ENCODE assay signal across 8 cellular contexts in genomic region chr11:65274734-65275682, GRCh38. TPM values are rescaled to one million over a fixed set of nuclear protein-coding genes. Genes with fewer than 3 reads are reported as not detected.
A peak's percentile ranks its signal among the peaks of the same experiment; 100 is the strongest.
DNase-seq lines count a peak whose midpoint lies in the region; ATAC-seq, FAIRE-seq and TF ChIP-seq lines count a peak whose summit lies in the region.

No MANE protein-coding gene starts in this region.

- H3K9me3 Mint-ChIP-seq in CD4-positive, alpha-beta T cell: no peaks in the 10 kb centered on the region
- no peaks in the 10 kb centered on the region for H3K9me3 Mint-ChIP-seq in progenitor cell of endocrine pancreas (ENCODE audit: low read depth)

- no peaks in the 10 kb centered on the region for H3K27me3 Mint-ChIP-seq in CD4-positive, alpha-beta T cell
- H3K27me3 Mint-ChIP-seq in progenitor cell of endocrine pancreas: no peaks in the 10 kb centered on the region

- H3K27ac Mint-ChIP-seq in CD4-positive, alpha-beta T cell: no peak overlapping the region
- peak overlapping the region; percentile 78 for H3K27ac Mint-ChIP-seq in progenitor cell of endocrine pancreas

- H3K27me3 ChIP-seq in CD4-positive, alpha-beta T cell (ENCODE audit: control insufficient read depth, insufficient read depth, low read length): no peaks in the 10 kb centered on the region
- H3K27me3 ChIP-seq in heart right ventricle: no peaks in the 10 kb centered on the region

- no peak overlapping the region for H3K4me3 Mint-ChIP-seq in CD4-positive, alpha-beta T cell
- H3K4me3 Mint-ChIP-seq in progenitor cell of endocrine pancreas (ENCODE audit: low read depth): peak overlapping the region; percentile 31

- peak overlapping the region in 1 of 10 donors; percentile 33 for H3K4me3 ChIP-seq in heart right ventricle

- WGBS in heart right ventricle, 2 donors: 36 to 40% methylated on average over 6 of the region's 6 CpGs

- peaks cover 62% of the 10 kb centered on the region for H3K36me3 Mint-ChIP-seq in CD4-positive, alpha-beta T cell (ENCODE audit: low read depth)
- H3K36me3 Mint-ChIP-seq in progenitor cell of endocrine pancreas (ENCODE audit: insufficient read depth): peaks cover 5% of the 10 kb centered on the region

- no peak overlapping the region for H3K27ac ChIP-seq in CD4-positive, alpha-beta T cell (ENCODE audit: low read depth, low read length)
- H3K27ac ChIP-seq in heart right ventricle: peak overlapping the region in 9 of 10 donors; percentile 11 to 74 (median 52)

- POLR2A ChIA-PET in CD4-positive, alpha-beta T cell (lab: Charles Lee): interaction anchor here (0.6 to 1.4 kb wide), 7 partner anchors 13 to 231 kb away, joined by 3 to 8 read pairs (median 3); partner anchors contain the start of gene POLA2

- TF ChIP-seq POLR2A in GM12892 (IDR thresholded peaks at IDR 0.05; ENCODE audit: low read depth, low read length): no peak

- peaks cover 8% of the 10 kb centered on the region for H3K4me1 Mint-ChIP-seq in CD4-positive, alpha-beta T cell (ENCODE audit: low read depth)
- H3K4me1 Mint-ChIP-seq in progenitor cell of endocrine pancreas (ENCODE audit: low read depth): peaks cover 31% of the 10 kb centered on the region

- peaks cover 0 to 47% (median 12%) of the 10 kb centered on the region in 9 donors for H3K36me3 ChIP-seq in heart right ventricle

- H3K4me1 ChIP-seq in heart right ventricle: peaks cover 0 to 34% (median 15%) of the 10 kb centered on the region in 9 donors

- CTCF ChIA-PET in CD4-positive, alpha-beta T cell (lab: Charles Lee): interaction anchor here (0.6 to 2.4 kb wide), 8 partner anchors 11 to 77 kb away, joined by 3 to 37 read pairs (median 4); partner anchors contain the start of genes CDC42EP2 and DPF2

- DNase-seq in CD4-positive, alpha-beta T cell: peak in 3 of 10 experiments; percentile 7 to 41 (median 37)
- no peak for DNase-seq in GM12892 (ENCODE audit: insufficient read length)
- peak; percentile 62 for DNase-seq in NCI-H526 treated with DMSO at 0.1 percent for 48 hours (lab: John Stamatoyannopoulos, UW)
- peak in 47 of 58 donors; percentile 8 to 85 (median 52) for DNase-seq in anterior cingulate cortex (lab: John Stamatoyannopoulos, UW)
- DNase-seq in heart right ventricle: peak; percentile 47 to 92
- DNase-seq in progenitor cell of endocrine pancreas (ENCODE audit: low spot score, unreplicated experiment): peak; percentile 49

- no peak for ATAC-seq in CD4-positive, alpha-beta T cell (ENCODE audit: poor library complexity)
- ATAC-seq in heart right ventricle (peak; percentile 85 to 93 (median 90)), HG03439 (IDR thresholded peaks at IDR 0.05; ENCODE audit: unreplicated experiment) (no peak), GM21737 (IDR thresholded peaks at IDR 0.05; ENCODE audit: unreplicated experiment) (no peak)

- TF ChIP-seq CTCF in CD4-positive, alpha-beta T cell (IDR thresholded peaks at IDR 0.05): peak; percentile 57
- TF ChIP-seq CTCF in heart right ventricle (IDR thresholded peaks at IDR 0.05) (peak; percentile 63 to 93 (median 82)), progenitor cell of endocrine pancreas (IDR thresholded peaks at IDR 0.05; ENCODE audit: unreplicated experiment) (peak; percentile 84)

- no peaks in the 10 kb centered on the region for H3K9me3 ChIP-seq in CD4-positive, alpha-beta T cell (ENCODE audit: control insufficient read depth, low read length)
- H3K9me3 ChIP-seq in heart right ventricle: no peaks in the 10 kb centered on the region

- intact Hi-C loops in CD4-positive, alpha-beta T cell (cut with DNase I, micrococcal nuclease): loop anchor here (1.0 to 5.0 kb wide), 4 partner anchors 40 to 235 kb away; partner anchors contain the start of gene CDC42EP2 (in 1 of the 2)
- intact Hi-C loops in heart right ventricle (cut with DNase I): loop anchor here in 8 of 10 donors (1.0 to 10.0 kb wide), 7 partner anchors 40 to 240 kb away; partner anchors contain the start of genes CDC42EP2 (in 2 of the 8) and DPF2 (in 2 of the 8)

- peak; percentile 76 for FAIRE-seq in GM12892 (lab: Jason Lieb, UNC)

RNA-seq across cellular contexts. Expression of gene POLA2, which starts 13.2 kb away (rescaled TPM):
- 10 to 100 TPM in 1 of 2 experiments, 1 to 10 TPM in 1; 9.6 to 10.6 TPM for total RNA-seq in CD4-positive, alpha-beta T cell
- polyA plus RNA-seq in GM12892 (2012; ENCODE audit: missing spikeins): 43.0 TPM
- total RNA-seq in heart right ventricle: 1 to 10 TPM; 2.3 to 7.3 (median 3.8) TPM
- 1 to 10 TPM; 8.6 to 9.4 TPM for polyA plus RNA-seq in heart right ventricle
- total RNA-seq in progenitor cell of endocrine pancreas: 24.4 and 27.4 TPM in 2 replicates

RNA-seq across cellular contexts. Expression of gene CDC42EP2, which starts 39.7 kb away (rescaled TPM):
- total RNA-seq in CD4-positive, alpha-beta T cell: under 1 TPM in 1 of 2 experiments, not detected in 1; 0.96 TPM
- polyA plus RNA-seq in GM12892 (2012; ENCODE audit: missing spikeins): not detected
- total RNA-seq in heart right ventricle (10 to 100 TPM in 4 of 10 donors, 1 to 10 TPM in 6; 3.9 to 21.9 (median 9.0) TPM), progenitor cell of endocrine pancreas (5.3 and 5.9 TPM in 2 replicates)
- polyA plus RNA-seq in heart right ventricle: 10 to 100 TPM; 13.2 to 21.1 TPM

RNA-seq across cellular contexts. Expression of gene DPF2, which starts 58.6 kb away (rescaled TPM):
- 10 to 100 TPM; 50.3 to 60.1 TPM for total RNA-seq in CD4-positive, alpha-beta T cell
- 30.6 TPM for polyA plus RNA-seq in GM12892 (2012; ENCODE audit: missing spikeins)
- total RNA-seq in heart right ventricle (10 to 100 TPM; 37.4 to 63.4 (median 50.6) TPM), progenitor cell of endocrine pancreas (81.9 and 96.5 TPM in 2 replicates)
- 10 to 100 TPM; 24.9 to 32.6 TPM for polyA plus RNA-seq in heart right ventricle

Comparison
In these comparisons a context has a peak if more than half of its experiments do, and no peak if none do; other contexts are left out.
1. ATAC-seq: peak in heart right ventricle (8 of 8); none in CD4-positive, alpha-beta T cell (single experiment), HG03439 (single experiment) and GM21737 (single experiment).
2. Peak in every context shown above with its lines, with median percentiles within 50 percentile points of each other: CTCF ChIP-seq.